ENCODE assay signal across 10 cellular contexts in genomic region chr13:95137096-95137495, GRCh38.
DNase-seq lines count a peak whose midpoint lies in the region; ATAC-seq, FAIRE-seq and TF ChIP-seq lines count a peak whose summit lies in the region.
"Had no signal": no experiment of that assay in that cellular context is flagged by ENCODE, and none has a peak within 500 bp of the region (broad histone marks: within the 10 kb centered on the region; RNA-seq: fewer than 3 reads in every experiment).

No MANE protein-coding gene starts in this region.

- DNase-seq in hepatic stellate cell (ENCODE audit: low spot score) (peak; percentile 21), germinal center (ENCODE audit: low spot score) (no peak), occipital lobe (lab: John Stamatoyannopoulos, UW) (no peak), kidney (no peak), RPMI8226 (no peak)
- DNase-seq: NCI-H1436 had no signal

- FAIRE-seq in kidney (lab: Jason Lieb, UNC), result no peak

- H3K36me3 ChIP-seq in kidney (ENCODE audit: control insufficient read depth in 1 of 2, insufficient read depth in 2 of 2, low read length in 2 of 2), result peaks cover 0 to 3% of the 10 kb centered on the region in 2 donors

- no peak overlapping the region for H3K9ac ChIP-seq in kidney (ENCODE audit: low read length in 2 of 2)
- H3K9ac ChIP-seq: parathyroid adenoma had no signal

- intact Hi-C loops in kidney (cut with DNase I), result no loop called here

- no peaks in the 10 kb centered on the region for H3K4me1 ChIP-seq in kidney (ENCODE audit: control insufficient read depth in 1 of 2, insufficient read depth in 1 of 2, low read depth in 1 of 2, low read length in 2 of 2)
- H3K4me1 ChIP-seq: parathyroid adenoma had no signal

- no peak overlapping the region for H3K27ac ChIP-seq in kidney (ENCODE audit: low read depth in 2 of 2, low read length in 2 of 2)
- H3K27ac ChIP-seq: parathyroid adenoma had no signal

- ATAC-seq in GM18508 (IDR thresholded peaks at IDR 0.05; ENCODE audit: insufficient read depth, unreplicated experiment), result peak; percentile 88
- peak; percentile 96 for ATAC-seq in GM21619 (IDR thresholded peaks at IDR 0.05; ENCODE audit: unreplicated experiment)
- peak; percentile 95 for ATAC-seq in HG03520 (IDR thresholded peaks at IDR 0.05; ENCODE audit: unreplicated experiment)

- no peak for TF ChIP-seq CTCF in kidney (IDR thresholded peaks at IDR 0.05; ENCODE audit: borderline replicate concordance, extremely low read depth, insufficient read depth)

- no peaks in the 10 kb centered on the region for H3K9me3 ChIP-seq in kidney (ENCODE audit: control insufficient read depth in 1 of 2, low read length in 2 of 2)

- no peak overlapping the region for H3K4me3 ChIP-seq in kidney (ENCODE audit: low read length in 2 of 2)
